20 cellular contexts compared by ENCODE assay signal in genomic region chr10:77587424-77587806, GRCh38. TPM values are rescaled to one million over a fixed set of nuclear protein-coding genes. Genes with fewer than 3 reads are reported as not detected.
A peak's percentile ranks its signal among the peaks of the same experiment; 100 is the strongest.
DNase-seq lines count a peak whose midpoint lies in the region; ATAC-seq and TF ChIP-seq lines count a peak whose summit lies in the region.
"Had no signal": no experiment of that assay in that cellular context is flagged by ENCODE, and none has a peak within 500 bp of the region (broad histone marks: within the 10 kb centered on the region; RNA-seq: fewer than 3 reads in every experiment).

No MANE protein-coding gene starts in this region.

- no peaks in the 10 kb centered on the region for H3K27me3 Mint-ChIP-seq in MCF 10A (ENCODE audit: insufficient read depth, unreplicated experiment)
- peaks cover 2% of the 10 kb centered on the region for H3K27me3 Mint-ChIP-seq in activated T-helper 1 cell treated with anti-CD3 and anti-CD28 coated beads, Interleukin-12 subunit alpha, Interleukin-12 subunit beta, Interleukin-2, Interleukin-4 antibody, amounts not matched to agents 30 ng/mL and 10 ng/mL and 1 ng/mL, durations not matched to agents 14 hours and 24 hours and 36 hours (ENCODE audit: insufficient read depth)
- H3K27me3 Mint-ChIP-seq: activated CD8-positive, alpha-beta T cell treated with anti-CD3 and anti-CD28 coated beads for 36 hours; activated naive CD8-positive, alpha-beta T cell treated with anti-CD3 and anti-CD28 coated beads, Interleukin-2, amount 50 U/mL, for 24 hours; CD4-positive, CD25-positive, alpha-beta regulatory T cell had no signal

- peak overlapping the region in 1 of 2 donors; percentile 26 for H3K27ac ChIP-seq in breast epithelium
- H3K27ac ChIP-seq in psoas muscle, result peak overlapping the region; percentile 84
- H3K27ac ChIP-seq: foreskin keratinocyte, testis had no signal

- no peak overlapping the region for H3K4me3 ChIP-seq in breast epithelium
- no peak overlapping the region for H3K4me3 ChIP-seq in psoas muscle
- H3K4me3 ChIP-seq: testis had no signal

- H3K4me3 Mint-ChIP-seq in MCF 10A (ENCODE audit: unreplicated experiment), result no peak overlapping the region
- H3K4me3 Mint-ChIP-seq in activated T-helper 1 cell treated with anti-CD3 and anti-CD28 coated beads, Interleukin-12 subunit alpha, Interleukin-12 subunit beta, Interleukin-2, Interleukin-4 antibody, amounts not matched to agents 30 ng/mL and 10 ng/mL and 1 ng/mL, durations not matched to agents 14 hours and 24 hours and 36 hours, result no peak overlapping the region
- H3K4me3 Mint-ChIP-seq: activated CD8-positive, alpha-beta T cell treated with anti-CD3 and anti-CD28 coated beads for 36 hours; activated naive CD8-positive, alpha-beta T cell treated with anti-CD3 and anti-CD28 coated beads, Interleukin-2, amount 50 U/mL, for 24 hours; activated T-cell treated with anti-CD3 and anti-CD28 coated beads, Interleukin-2, amount 50 U/mL, for 72 hours; CD4-positive, CD25-positive, alpha-beta regulatory T cell; IgD-negative memory B cell; neural crest cell had no signal

- 54 to 59% (median 59%) methylated on average over 3 of the region's 3 CpGs for WGBS in psoas muscle, 3 donors

- intact Hi-C loops in MCF 10A (cut with micrococcal nuclease) (loop anchor here (5.0 kb wide), 1 partner anchor 195 kb away; no protein-coding TSS in a partner anchor), breast epithelium (cut with DNase I; ENCODE audit: low total_unique reads) (no loop called here), psoas muscle (cut with DNase I) (loop anchor here in 1 of 2 donors (2.0 kb wide), 1 partner anchor 93 kb away; no protein-coding TSS in a partner anchor)
- intact Hi-C loops in activated T-helper 1 cell treated with anti-CD3 and anti-CD28 coated beads, Interleukin-12 subunit alpha, Interleukin-12 subunit beta, Interleukin-2, Interleukin-4 antibody, amounts not matched to agents 30 ng/mL and 10 ng/mL and 1 ng/mL, durations not matched to agents 14 hours and 24 hours and 36 hours (cut with micrococcal nuclease), result no loop called here

- CTCF ChIA-PET in MCF 10A (lab: Yijun Ruan, JAX), result interaction anchor here (0.6 to 1.3 kb wide), 6 partner anchors 16 to 336 kb away, joined by 3 to 8 read pairs (median 3); no protein-coding TSS in a partner anchor

- TF ChIP-seq CTCF in MCF 10A (IDR thresholded peaks at IDR 0.05; ENCODE audit: unreplicated experiment) (no peak), breast epithelium (IDR thresholded peaks at IDR 0.05) (no peak), psoas muscle (IDR thresholded peaks at IDR 0.05) (no peak)

- no peaks in the 10 kb centered on the region for H3K9me3 Mint-ChIP-seq in MCF 10A (ENCODE audit: unreplicated experiment)
- no peaks in the 10 kb centered on the region for H3K9me3 Mint-ChIP-seq in activated T-helper 1 cell treated with anti-CD3 and anti-CD28 coated beads, Interleukin-12 subunit alpha, Interleukin-12 subunit beta, Interleukin-2, Interleukin-4 antibody, amounts not matched to agents 30 ng/mL and 10 ng/mL and 1 ng/mL, durations not matched to agents 14 hours and 24 hours and 36 hours
- H3K9me3 Mint-ChIP-seq: activated CD8-positive, alpha-beta T cell treated with anti-CD3 and anti-CD28 coated beads for 36 hours; activated naive CD8-positive, alpha-beta T cell treated with anti-CD3 and anti-CD28 coated beads, Interleukin-2, amount 50 U/mL, for 24 hours; activated T-cell treated with anti-CD3 and anti-CD28 coated beads, Interleukin-2, amount 50 U/mL, for 72 hours; IgD-negative memory B cell had no signal

- no TSS peak for BruUV-seq in MCF 10A (replicated peaks; lab: Mats Ljungman, UMichigan)

- H3K27ac Mint-ChIP-seq in MCF 10A (ENCODE audit: low read depth, unreplicated experiment), result peak overlapping the region; percentile 83
- H3K27ac Mint-ChIP-seq in activated T-helper 1 cell treated with anti-CD3 and anti-CD28 coated beads, Interleukin-12 subunit alpha, Interleukin-12 subunit beta, Interleukin-2, Interleukin-4 antibody, amounts not matched to agents 30 ng/mL and 10 ng/mL and 1 ng/mL, durations not matched to agents 14 hours and 24 hours and 36 hours, result no peak overlapping the region
- H3K27ac Mint-ChIP-seq: activated CD8-positive, alpha-beta T cell treated with anti-CD3 and anti-CD28 coated beads for 36 hours; activated naive CD8-positive, alpha-beta T cell treated with anti-CD3 and anti-CD28 coated beads, Interleukin-2, amount 50 U/mL, for 24 hours; activated T-cell treated with anti-CD3 and anti-CD28 coated beads, Interleukin-2, amount 50 U/mL, for 72 hours; CD4-positive, CD25-positive, alpha-beta regulatory T cell; IgD-negative memory B cell had no signal

- H3K36me3 Mint-ChIP-seq in MCF 10A (ENCODE audit: insufficient read depth, unreplicated experiment), result peaks cover 13% of the 10 kb centered on the region
- H3K36me3 Mint-ChIP-seq in activated T-helper 1 cell treated with anti-CD3 and anti-CD28 coated beads, Interleukin-12 subunit alpha, Interleukin-12 subunit beta, Interleukin-2, Interleukin-4 antibody, amounts not matched to agents 30 ng/mL and 10 ng/mL and 1 ng/mL, durations not matched to agents 14 hours and 24 hours and 36 hours (ENCODE audit: low read depth), result no peaks in the 10 kb centered on the region
- H3K36me3 Mint-ChIP-seq: CD4-positive, CD25-positive, alpha-beta regulatory T cell had no signal

- no peak for DNase-seq in MCF 10A (ENCODE audit: unreplicated experiment)
- DNase-seq in breast epithelium (ENCODE audit: low spot score in 2 of 2), result no peak
- peak; percentile 23 for DNase-seq in left kidney (ENCODE audit: low read depth, low spot score)
- DNase-seq in psoas muscle, result no peak
- DNase-seq in activated T-helper 1 cell treated with anti-CD3 and anti-CD28 coated beads, Interleukin-12 subunit alpha, Interleukin-12 subunit beta, Interleukin-2, Interleukin-4 antibody, amounts not matched to agents 30 ng/mL and 10 ng/mL and 1 ng/mL, durations not matched to agents 14 hours and 24 hours and 36 hours (ENCODE audit: low spot score), result no peak
- DNase-seq: activated CD8-positive, alpha-beta T cell treated with anti-CD3 and anti-CD28 coated beads for 36 hours; activated naive CD8-positive, alpha-beta T cell treated with anti-CD3 and anti-CD28 coated beads, Interleukin-2, amount 50 U/mL, for 24 hours; activated T-cell treated with anti-CD3 and anti-CD28 coated beads, Interleukin-2, amount 50 U/mL, for 72 hours; caudate nucleus; CD4-positive, CD25-positive, alpha-beta regulatory T cell; foreskin keratinocyte; NCI-H1930; NCI-H526; stimulated activated CD4-positive, alpha-beta T cell treated with anti-CD3 and anti-CD28 coated beads, Interleukin-4, amount 100 ng/mL, for 4 hours; testis had no signal

- no peaks in the 10 kb centered on the region for H3K27me3 ChIP-seq in breast epithelium
- H3K27me3 ChIP-seq in psoas muscle (ENCODE audit: insufficient read depth in 3 of 3, low read length in 2 of 3), result no peaks in the 10 kb centered on the region
- H3K27me3 ChIP-seq: foreskin keratinocyte, testis had no signal

- no peaks in the 10 kb centered on the region for H3K9me3 ChIP-seq in breast epithelium
- no peaks in the 10 kb centered on the region for H3K9me3 ChIP-seq in psoas muscle
- H3K9me3 ChIP-seq: testis had no signal

- no peak for TF ChIP-seq POLR2A in breast epithelium (IDR thresholded peaks at IDR 0.05)

- POLR2A ChIA-PET in MCF 10A (lab: Yijun Ruan, JAX), result interaction anchor here (0.6 to 0.8 kb wide), 2 partner anchors 50 to 197 kb away, joined by 3 read pairs; no protein-coding TSS in a partner anchor

- peak; percentile 20 to 34 (median 29) for ATAC-seq in psoas muscle
- ATAC-seq in HG03520 (IDR thresholded peaks at IDR 0.05; ENCODE audit: unreplicated experiment), result no peak
- ATAC-seq in HG03378 (IDR thresholded peaks at IDR 0.05; ENCODE audit: unreplicated experiment), result no peak
- ATAC-seq in HG03565 (IDR thresholded peaks at IDR 0.05; ENCODE audit: unreplicated experiment), result no peak
- ATAC-seq: activated CD8-positive, alpha-beta T cell treated with anti-CD3 and anti-CD28 coated beads for 36 hours; activated naive CD8-positive, alpha-beta T cell treated with anti-CD3 and anti-CD28 coated beads, Interleukin-2, amount 50 U/mL, for 24 hours; activated T-cell treated with anti-CD3 and anti-CD28 coated beads, Interleukin-2, amount 50 U/mL, for 72 hours; foreskin keratinocyte had no signal

- no peaks in the 10 kb centered on the region for H3K36me3 ChIP-seq in breast epithelium
- no peaks in the 10 kb centered on the region for H3K36me3 ChIP-seq in psoas muscle (ENCODE audit: insufficient read depth in 1 of 2, low read depth in 1 of 2)

- H3K4me1 Mint-ChIP-seq in MCF 10A (ENCODE audit: insufficient read depth, unreplicated experiment), result peaks cover 35% of the 10 kb centered on the region
- no peaks in the 10 kb centered on the region for H3K4me1 Mint-ChIP-seq in activated T-helper 1 cell treated with anti-CD3 and anti-CD28 coated beads, Interleukin-12 subunit alpha, Interleukin-12 subunit beta, Interleukin-2, Interleukin-4 antibody, amounts not matched to agents 30 ng/mL and 10 ng/mL and 1 ng/mL, durations not matched to agents 14 hours and 24 hours and 36 hours (ENCODE audit: low read depth)
- H3K4me1 Mint-ChIP-seq: activated naive CD8-positive, alpha-beta T cell treated with anti-CD3 and anti-CD28 coated beads, Interleukin-2, amount 50 U/mL, for 24 hours; CD4-positive, CD25-positive, alpha-beta regulatory T cell had no signal

- H3K4me1 ChIP-seq in breast epithelium (no peaks in the 10 kb centered on the region), psoas muscle (peaks cover 33% of the 10 kb centered on the region)
- H3K4me1 ChIP-seq: testis had no signal

RNA-seq across cellular contexts. Expression of gene KCNMA1, which starts 50.2 kb away (rescaled TPM):
- total RNA-seq in MCF 10A (2022) (7.5 and 16.4 TPM in 2 replicates), breast epithelium (10 to 100 TPM; 13.6 to 37.8 (median 15.1) TPM), psoas muscle (10 to 100 TPM in 3 of 4 donors, 1 to 10 TPM in 1; 7.9 to 53.0 (median 21.3) TPM)
- 10 to 100 TPM; 41.9 to 49.0 (median 47.4) TPM for polyA plus RNA-seq in psoas muscle
- total RNA-seq in activated T-helper 1 cell treated with anti-CD3 and anti-CD28 coated beads, Interleukin-12 subunit alpha, Interleukin-12 subunit beta, Interleukin-2, Interleukin-4 antibody, amounts not matched to agents 30 ng/mL and 10 ng/mL and 1 ng/mL, durations not matched to agents 14 hours and 24 hours and 36 hours, result not detected in 2 replicates
- total RNA-seq: CD4-positive, CD25-positive, alpha-beta regulatory T cell had no signal
- polyA plus RNA-seq: CD4-positive, CD25-positive, alpha-beta regulatory T cell had no signal

Comparison
In these comparisons a context has a peak if more than half of its experiments do, and no peak if none do; other contexts are left out.
1. ATAC-seq: peak in psoas muscle (4 of 4); none in HG03520 (single experiment), HG03378 (single experiment) and HG03565 (single experiment).